Comparison of ENCODE assay signal across 12 cellular contexts in the genomic region with DNA sequence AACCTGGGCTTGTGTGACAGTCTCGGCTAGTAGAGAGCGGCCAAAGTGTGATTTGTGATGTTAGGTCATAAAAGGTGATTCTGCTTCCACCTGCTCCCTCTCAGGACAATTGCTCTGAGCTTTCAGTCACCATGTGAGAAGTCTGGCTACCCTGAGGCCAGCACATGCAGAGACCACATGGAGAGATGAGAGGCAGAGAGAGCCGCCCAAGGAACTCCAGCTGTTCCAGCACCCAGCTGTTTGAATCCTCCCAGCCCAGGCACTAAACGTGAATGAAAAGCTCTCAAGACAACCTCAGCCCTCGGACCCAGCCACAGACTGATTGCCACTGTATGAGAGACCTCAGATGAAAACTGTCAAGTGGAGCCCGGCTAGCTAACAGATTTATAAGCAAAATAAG.
"Had no signal": no experiment of that assay in that cellular context is flagged by ENCODE, and none has a peak within 500 bp of the region (broad histone marks: within the 10 kb centered on the region; RNA-seq: fewer than 3 reads in every experiment).

No MANE protein-coding gene starts in this region.

- H3K4me3 ChIP-seq: ascending aorta, lung, tibial artery had no signal

- H3K4me1 ChIP-seq: ascending aorta, tibial artery had no signal

- H3K27ac ChIP-seq: ascending aorta, tibial artery, WERI-Rb-1 had no signal

- H3K9me3 ChIP-seq: ascending aorta, tibial artery had no signal

- H3K36me3 ChIP-seq: ascending aorta, tibial artery, WERI-Rb-1 had no signal

- DNase-seq: activated CD4-positive, alpha-beta T cell treated with anti-CD3 and anti-CD28 coated beads, Interleukin-2, amount 50 U/mL, for 4 hours; activated effector memory CD4-positive, alpha-beta T cell treated with anti-CD3 and anti-CD28 coated beads, Interleukin-2, amount 50 U/mL, for 16 hours; activated naive CD4-positive, alpha-beta T cell treated with anti-CD3 and anti-CD28 coated beads, Interleukin-2, amount 50 U/mL, for 16 hours; activated T-cell treated with anti-CD3 and anti-CD28 coated beads, Interleukin-2, amount 50 U/mL, for 72 hours; effector CD4-positive, alpha-beta T cell; retina; stimulated activated CD4-positive, alpha-beta T cell treated with anti-CD3 and anti-CD28 coated beads, Interleukin-1b, Interleukin-23, amount 100 ng/mL, for 48 hours; stimulated activated naive CD4-positive, alpha-beta T cell treated with Interleukin-2 at 50 U/mL for 16 hours; tibial artery; WERI-Rb-1 had no signal

- H3K27me3 ChIP-seq: ascending aorta had no signal
